Comparison of ENCODE assay signal across 14 cellular contexts in genomic region chr22:49600452-49600847, GRCh38.
DNase-seq lines count a peak whose midpoint lies in the region; ATAC-seq and TF ChIP-seq lines count a peak whose summit lies in the region.
"Had no signal": no experiment of that assay in that cellular context is flagged by ENCODE, and none has a peak within 500 bp of the region (broad histone marks: within the 10 kb centered on the region; RNA-seq: fewer than 3 reads in every experiment).

No MANE protein-coding gene starts in this region.

- no peak for TF ChIP-seq CTCF in Peyer's patch (IDR thresholded peaks at IDR 0.05)

- no peaks in the 10 kb centered on the region for H3K27me3 Mint-ChIP-seq in activated naive CD8-positive, alpha-beta T cell treated with anti-CD3 and anti-CD28 coated beads, Interleukin-2, amount 10 ng/mL, durations not matched to agents 7 days and 5 days
- no peaks in the 10 kb centered on the region for H3K27me3 Mint-ChIP-seq in activated naive CD8-positive, alpha-beta T cell treated with anti-CD3 and anti-CD28 coated beads for 36 hours
- H3K27me3 Mint-ChIP-seq: IgD-negative memory B cell had no signal

- H3K27me3 ChIP-seq in Peyer's patch: no peaks in the 10 kb centered on the region
- H3K27me3 ChIP-seq in neuronal stem cell (ENCODE audit: control insufficient read depth in 3 of 3, insufficient read depth in 3 of 3, low read depth in 1 of 3, low read length in 3 of 3): peaks cover 0 to 3% (median 0%) of the 10 kb centered on the region in 3 experiments
- H3K27me3 ChIP-seq: BLaER1 had no signal

- H3K36me3 ChIP-seq in Peyer's patch: no peaks in the 10 kb centered on the region
- no peaks in the 10 kb centered on the region for H3K36me3 ChIP-seq in neuronal stem cell (replicated peaks in 1 of 2; ENCODE audit: control insufficient read depth in 2 of 2, insufficient read depth in 2 of 2, low read length in 2 of 2)

- H2AK5ac ChIP-seq in neuronal stem cell (ENCODE audit: low read depth, low read length): peak overlapping the region; percentile 35

- H3K4me3 Mint-ChIP-seq in activated naive CD8-positive, alpha-beta T cell treated with anti-CD3 and anti-CD28 coated beads, Interleukin-2, amount 10 ng/mL, durations not matched to agents 7 days and 5 days: peak overlapping the region; percentile 44
- H3K4me3 Mint-ChIP-seq in activated naive CD8-positive, alpha-beta T cell treated with anti-CD3 and anti-CD28 coated beads for 36 hours: no peak overlapping the region

- no peak for DNase-seq in activated naive CD8-positive, alpha-beta T cell treated with anti-CD3 and anti-CD28 coated beads, Interleukin-2, amount 10 ng/mL, durations not matched to agents 7 days and 5 days
- DNase-seq in activated naive CD8-positive, alpha-beta T cell treated with anti-CD3 and anti-CD28 coated beads for 36 hours: no peak
- DNase-seq in Peyer's patch (peak in 2 of 3 donors; percentile 28 to 34), neuronal stem cell (ENCODE audit: low spot score) (no peak), NCI-H2029 treated with DMSO at 0.1 percent for 48 hours (lab: John Stamatoyannopoulos, UW) (no peak)
- DNase-seq: 8988T, AML-193, DMS53, GF-D8 had no signal

- H2BK15ac ChIP-seq in neuronal stem cell (ENCODE audit: low read length): no peak overlapping the region

- no peak overlapping the region for H2BK5ac ChIP-seq in neuronal stem cell (ENCODE audit: low read length)

- no peak overlapping the region for H3K4ac ChIP-seq in neuronal stem cell (ENCODE audit: low read length)

- TF ChIP-seq POLR2A in Peyer's patch (IDR thresholded peaks at IDR 0.05): no peak

- no peaks in the 10 kb centered on the region for H3K79me1 ChIP-seq in neuronal stem cell (ENCODE audit: low read depth, low read length)

- peaks cover 11% of the 10 kb centered on the region for H3K36me3 Mint-ChIP-seq in activated naive CD8-positive, alpha-beta T cell treated with anti-CD3 and anti-CD28 coated beads, Interleukin-2, amount 10 ng/mL, durations not matched to agents 7 days and 5 days
- peaks cover 26% of the 10 kb centered on the region for H3K36me3 Mint-ChIP-seq in activated naive CD8-positive, alpha-beta T cell treated with anti-CD3 and anti-CD28 coated beads for 36 hours

- H3K27ac ChIP-seq in Peyer's patch (no peak overlapping the region), neuronal stem cell (replicated peaks; ENCODE audit: low read length) (no peak overlapping the region)
- H3K27ac ChIP-seq: BLaER1 had no signal

- H3K9me3 Mint-ChIP-seq in activated naive CD8-positive, alpha-beta T cell treated with anti-CD3 and anti-CD28 coated beads, Interleukin-2, amount 10 ng/mL, durations not matched to agents 7 days and 5 days: peaks cover 10% of the 10 kb centered on the region
- H3K9me3 Mint-ChIP-seq in activated naive CD8-positive, alpha-beta T cell treated with anti-CD3 and anti-CD28 coated beads for 36 hours: peaks cover 16% of the 10 kb centered on the region

- H3K14ac ChIP-seq in neuronal stem cell (ENCODE audit: low read length): no peak overlapping the region

- WGBS in neuronal stem cell (ENCODE audit: extremely low coverage in 2 of 2, insufficient read length in 2 of 2, insufficient replicate concordance in 1 of 2), 2 donors: no CpG with 5 or more reads among the region's 20 CpGs

- no peak overlapping the region for H3K9ac ChIP-seq in neuronal stem cell (ENCODE audit: low read depth, low read length, poor library complexity)
- H3K9ac ChIP-seq: BLaER1 had no signal

- H3K23ac ChIP-seq in neuronal stem cell (ENCODE audit: low read depth, low read length, poor library complexity): no peak overlapping the region

- POLR2A ChIA-PET in activated naive CD8-positive, alpha-beta T cell treated with anti-CD3 and anti-CD28 coated beads, Interleukin-2, amount 10 ng/mL, durations not matched to agents 7 days and 5 days (lab: Charles Lee): no interaction called here

- H3K4me1 ChIP-seq in Peyer's patch (no peaks in the 10 kb centered on the region), neuronal stem cell (ENCODE audit: control insufficient read depth in 2 of 2, insufficient read depth in 1 of 2, low read depth in 1 of 2, low read length in 2 of 2) (no peaks in the 10 kb centered on the region)
- H3K4me1 ChIP-seq: BLaER1 had no signal

- no peak overlapping the region for H2BK120ac ChIP-seq in neuronal stem cell (ENCODE audit: low read depth, low read length)

- no peak overlapping the region for H3K4me3 ChIP-seq in Peyer's patch
- no peak overlapping the region for H3K4me3 ChIP-seq in neuronal stem cell (ENCODE audit: low read length in 2 of 2)
- H3K4me3 ChIP-seq: BLaER1 had no signal

- H3K4me2 ChIP-seq in neuronal stem cell (ENCODE audit: insufficient read depth, low read length, poor library complexity, severe bottlenecking): no peak overlapping the region
- H3K4me2 ChIP-seq: BLaER1 had no signal

- H2BK12ac ChIP-seq in neuronal stem cell (ENCODE audit: low read length): no peak overlapping the region

- no peak overlapping the region for H2AFZ ChIP-seq in neuronal stem cell (ENCODE audit: low read length)

- H3K4me1 Mint-ChIP-seq in activated naive CD8-positive, alpha-beta T cell treated with anti-CD3 and anti-CD28 coated beads, Interleukin-2, amount 10 ng/mL, durations not matched to agents 7 days and 5 days: peaks cover 10% of the 10 kb centered on the region
- peaks cover 2% of the 10 kb centered on the region for H3K4me1 Mint-ChIP-seq in activated naive CD8-positive, alpha-beta T cell treated with anti-CD3 and anti-CD28 coated beads for 36 hours

- H3K18ac ChIP-seq in neuronal stem cell (ENCODE audit: low read length): peak overlapping the region; percentile 58

- H4K91ac ChIP-seq in neuronal stem cell (ENCODE audit: low read depth, low read length, poor library complexity): no peak overlapping the region

- peak overlapping the region; percentile 78 for H3K27ac Mint-ChIP-seq in activated naive CD8-positive, alpha-beta T cell treated with anti-CD3 and anti-CD28 coated beads, Interleukin-2, amount 10 ng/mL, durations not matched to agents 7 days and 5 days
- no peak overlapping the region for H3K27ac Mint-ChIP-seq in activated naive CD8-positive, alpha-beta T cell treated with anti-CD3 and anti-CD28 coated beads for 36 hours
- H3K27ac Mint-ChIP-seq: IgD-negative memory B cell had no signal

- no peaks in the 10 kb centered on the region for H3K9me3 ChIP-seq in Peyer's patch
- peaks cover 0 to 4% of the 10 kb centered on the region in 2 donors for H3K9me3 ChIP-seq in neuronal stem cell (replicated peaks in 1 of 2; ENCODE audit: control insufficient read depth in 2 of 2, insufficient read depth in 1 of 2, low read depth in 1 of 2, low read length in 2 of 2)

- H4K8ac ChIP-seq in neuronal stem cell (ENCODE audit: low read depth, low read length): no peak overlapping the region

- no peak for ATAC-seq in activated naive CD8-positive, alpha-beta T cell treated with anti-CD3 and anti-CD28 coated beads, Interleukin-2, amount 10 ng/mL, durations not matched to agents 7 days and 5 days (ENCODE audit: low read depth)
- ATAC-seq in HG03095 (IDR thresholded peaks at IDR 0.05; ENCODE audit: unreplicated experiment) (no peak), HG03469 (IDR thresholded peaks at IDR 0.05; ENCODE audit: unreplicated experiment) (no peak)
- ATAC-seq: HCT116 had no signal

Comparison
In these comparisons a context has a peak if more than half of its experiments do, and no peak if none do; other contexts are left out.
1. DNase-seq: peak in Peyer's patch (2 of 3); none in activated naive CD8-positive, alpha-beta T cell treated with anti-CD3 and anti-CD28 coated beads, Interleukin-2, amount 10 ng/mL, durations not matched to agents 7 days and 5 days (single experiment), activated naive CD8-positive, alpha-beta T cell treated with anti-CD3 and anti-CD28 coated beads for 36 hours (single experiment), neuronal stem cell (single experiment) and NCI-H2029 treated with DMSO at 0.1 percent for 48 hours (single experiment).